Comparison of ENCODE assay signal across 29 cellular contexts in the genomic region with DNA sequence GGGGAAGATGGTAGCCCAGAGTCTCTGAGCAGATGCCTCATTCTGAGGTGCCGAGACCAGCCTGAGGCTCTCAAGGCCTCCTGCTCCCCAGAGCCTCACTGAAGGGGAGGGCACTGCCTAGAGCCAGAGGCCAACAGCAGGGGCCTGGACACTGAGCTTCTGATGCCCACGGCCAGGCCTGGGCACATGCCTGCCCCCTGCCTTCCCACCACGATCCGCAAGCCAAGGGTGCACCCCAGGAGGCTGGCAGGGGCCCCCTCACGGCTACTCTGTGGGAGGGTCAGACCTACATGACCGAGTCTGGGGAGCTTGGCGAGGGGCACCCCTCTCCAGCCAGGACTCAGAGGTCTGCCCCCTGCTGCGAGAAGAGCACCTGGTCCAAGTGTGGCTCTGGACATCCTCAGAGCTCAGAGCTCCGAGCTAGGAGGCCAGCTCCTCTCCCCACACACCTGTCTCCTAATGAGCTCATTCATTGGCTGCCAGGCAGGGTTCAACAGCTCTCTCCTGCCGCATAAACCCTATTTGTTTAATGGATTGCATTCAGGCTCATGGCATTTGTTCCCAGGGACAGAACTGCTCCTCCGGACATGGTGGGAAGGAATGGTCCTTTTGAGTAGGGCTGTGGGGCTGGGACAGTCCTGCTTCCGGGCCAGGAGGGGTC. TPM values are rescaled to one million over a fixed set of nuclear protein-coding genes. Genes with fewer than 3 reads are reported as not detected.
DNase-seq lines count a peak whose midpoint lies in the region; ATAC-seq, FAIRE-seq and TF ChIP-seq lines count a peak whose summit lies in the region.
"Had no signal": no experiment of that assay in that cellular context is flagged by ENCODE, and none has a peak within 500 bp of the region (broad histone marks: within the 10 kb centered on the region; RNA-seq: fewer than 3 reads in every experiment).

No MANE protein-coding gene starts in this region.

- H3K4me3 Mint-ChIP-seq in T-helper 2 cell treated with Interferon-gamma antibody and Interleukin-4, amounts not matched to agents 5 μg/mL and 100 μg/mL, for 36 hours, result no peak overlapping the region
- H3K4me3 Mint-ChIP-seq: brain; CD14-positive monocyte; IgD-negative memory B cell; stimulated activated memory B cell treated with anti-CD40 and anti-IgM and Interleukin-4, amounts not matched to agents 10 μg/mL and 1 μg/mL and 100 μg/mL, for 72 hours; WTC11 had no signal

- POLR2A ChIA-PET in A549 (lab: Yijun Ruan, JAX), result interaction anchor here (1.1 to 1.2 kb wide), 2 partner anchors 8 to 76 kb away, joined by 3 to 4 read pairs; no protein-coding TSS in a partner anchor

- H3K4me3 ChIP-seq in A549, result no peak overlapping the region
- H3K4me3 ChIP-seq: GM12878, left ventricle myocardium inferior, upper lobe of left lung had no signal

- no peak for TF ChIP-seq EP300 in A549 (IDR thresholded peaks at IDR 0.05)

- H3K4me2 ChIP-seq in A549, result no peak overlapping the region

- no peaks in the 10 kb centered on the region for H3K9me3 Mint-ChIP-seq in T-helper 2 cell treated with Interferon-gamma antibody and Interleukin-4, amounts not matched to agents 5 μg/mL and 100 μg/mL, for 36 hours
- H3K9me3 Mint-ChIP-seq: brain; IgD-negative memory B cell; stimulated activated memory B cell treated with anti-CD40 and anti-IgM and Interleukin-4, amounts not matched to agents 10 μg/mL and 1 μg/mL and 100 μg/mL, for 72 hours; WTC11 had no signal

- TF ChIP-seq POLR2A in A549 (IDR thresholded peaks at IDR 0.05; ENCODE audit: low read length), result no peak

- WGBS in A549 (ENCODE audit: missing lambda C conversion rate), result 53% methylated on average over 10 of the region's 12 CpGs

- H3K9me3 ChIP-seq in A549, result no peaks in the 10 kb centered on the region
- H3K9me3 ChIP-seq: left ventricle myocardium inferior, upper lobe of left lung had no signal

- no peak for TF ChIP-seq CTCF in A549 (IDR thresholded peaks at IDR 0.05)

- H3K4me1 Mint-ChIP-seq in T-helper 2 cell treated with Interferon-gamma antibody and Interleukin-4, amounts not matched to agents 5 μg/mL and 100 μg/mL, for 36 hours (ENCODE audit: low read depth), result no peaks in the 10 kb centered on the region
- H3K4me1 Mint-ChIP-seq: brain, IgD-negative memory B cell had no signal

- ATAC-seq in A549, result peak; percentile 14 to 17; a peak in 4 of 6 replicates
- no peak for ATAC-seq in HG02588 (IDR thresholded peaks at IDR 0.05; ENCODE audit: unreplicated experiment)
- ATAC-seq: GM12878; sciatic nerve; stimulated activated memory B cell treated with anti-CD40 and anti-IgM and Interleukin-4, amounts not matched to agents 10 μg/mL and 1 μg/mL and 100 μg/mL, for 72 hours; WTC11 had no signal

- H3K27me3 Mint-ChIP-seq in T-helper 2 cell treated with Interferon-gamma antibody and Interleukin-4, amounts not matched to agents 5 μg/mL and 100 μg/mL, for 36 hours (ENCODE audit: low read depth), result peaks cover 6% of the 10 kb centered on the region

- no peak for TF ChIP-seq RAD21 in A549 (conservative IDR thresholded peaks at IDR 0.05 in 1 of 2, IDR thresholded peaks at IDR 0.05 in 1 of 2)

- H3K36me3 Mint-ChIP-seq in T-helper 2 cell treated with Interferon-gamma antibody and Interleukin-4, amounts not matched to agents 5 μg/mL and 100 μg/mL, for 36 hours (ENCODE audit: low read depth), result no peaks in the 10 kb centered on the region
- H3K36me3 Mint-ChIP-seq: CD14-positive monocyte; IgD-negative memory B cell; stimulated activated memory B cell treated with anti-CD40 and anti-IgM and Interleukin-4, amounts not matched to agents 10 μg/mL and 1 μg/mL and 100 μg/mL, for 72 hours; WTC11 had no signal

- H3K27ac Mint-ChIP-seq in T-helper 2 cell treated with Interferon-gamma antibody and Interleukin-4, amounts not matched to agents 5 μg/mL and 100 μg/mL, for 36 hours, result no peak overlapping the region
- H3K27ac Mint-ChIP-seq: brain; CD14-positive monocyte; IgD-negative memory B cell; stimulated activated memory B cell treated with anti-CD40 and anti-IgM and Interleukin-4, amounts not matched to agents 10 μg/mL and 1 μg/mL and 100 μg/mL, for 72 hours; WTC11 had no signal

- no peak overlapping the region for H3K27ac ChIP-seq in A549
- H3K27ac ChIP-seq: left ventricle myocardium inferior, upper lobe of left lung had no signal

- no peak for DNase-seq in A549 (ENCODE audit: low read depth in 1 of 2, low spot score in 1 of 2)
- DNase-seq in DMS53 (lab: John Stamatoyannopoulos, UW), result peak; percentile 87
- DNase-seq in NCI-H510A treated with DMSO at 0.1 percent for 48 hours (lab: John Stamatoyannopoulos, UW), result peak; percentile 80
- peak; percentile 56 for DNase-seq in cerebellum (ENCODE audit: low spot score)
- no peak for DNase-seq in T-helper 2 cell treated with Interferon-gamma antibody and Interleukin-4, amounts not matched to agents 5 μg/mL and 100 μg/mL, for 36 hours (ENCODE audit: low spot score)
- DNase-seq in activated CD4-positive, alpha-beta T cell treated with anti-CD3 and anti-CD28 coated beads for 4 hours, result no peak
- DNase-seq: activated naive CD4-positive, alpha-beta T cell treated with Interleukin-2 at 50 U/mL for 16 hours; Calu3; left ventricle myocardium inferior; NCI-H1092; NCI-H2171 treated with DMSO at 0.1 percent for 48 hours; OCI-M1; Right ventricle myocardium superior; stimulated activated CD4-positive, alpha-beta T cell treated with anti-CD3 and anti-CD28 coated beads, Interleukin-12 subunit alpha, Interleukin-12 subunit beta, amount 100 ng/mL, for 4 hours; stimulated activated CD4-positive, alpha-beta T cell treated with anti-CD3 and anti-CD28 coated beads, Interleukin-4, amount 100 ng/mL, for 24 hours; upper lobe of left lung had no signal

- no peak for FAIRE-seq in A549 (lab: Jason Lieb, UNC)
- FAIRE-seq: GM12878, islet of Langerhans had no signal

- peaks cover 28% of the 10 kb centered on the region for H3K4me1 ChIP-seq in A549
- H3K4me1 ChIP-seq: left ventricle myocardium inferior, upper lobe of left lung had no signal

- CTCF ChIA-PET in A549 (lab: Yijun Ruan, JAX), result interaction anchor here (1.0 to 42.3 kb wide), 6 partner anchors 8 to 182 kb away, joined by 3 to 1448 read pairs (median 7); a partner anchor contains a TSS

TF ChIP-seq in A549, 52 proteins besides CTCF, POLR2A, EP300 and RAD21:
- TF ChIP-seq, protein P1, sequence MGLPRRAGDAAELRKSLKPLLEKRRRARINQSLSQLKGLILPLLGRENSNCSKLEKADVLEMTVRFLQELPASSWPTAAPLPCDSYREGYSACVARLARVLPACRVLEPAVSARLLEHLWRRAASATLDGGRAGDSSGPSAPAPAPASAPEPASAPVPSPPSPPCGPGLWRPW (IDR thresholded peaks at IDR 0.05), result no peak
- no peak for TF ChIP-seq HEYL (CRISPR knock-in tag; IDR thresholded peaks at IDR 0.05)

RNA-seq across cellular contexts. Expression of a gene that starts 13.9 kb away (rescaled TPM):
- not detected in 2 replicates for polyA plus RNA-seq in A549 (2011; rRNA removed)
- 0.01 TPM in 1 of 2 replicates, not detected in the other for polyA plus RNA-seq in A549 (2012; cell fraction: cytosol; rRNA removed)
- polyA plus RNA-seq in A549 (2012; cell fraction: nucleus; rRNA removed), result 0.01 TPM in 1 of 2 replicates, not detected in the other
- not detected in 3 replicates for polyA plus RNA-seq in A549 (2017; fragmentation: RNase III; extraction: RNeasy Plus Mini Kit Qiagen cat#74134 plus additional on column Dnase treatment)
- polyA minus RNA-seq in A549 (2011; rRNA and poly(A)+ RNA removed), result not detected in 2 replicates
- not detected for total RNA-seq in cerebellum
- total RNA-seq: Calu3, chondrocyte, GM12878, left ventricle myocardium inferior, mesenteric fat pad, myocyte, posterior vena cava, Right ventricle myocardium superior, sciatic nerve, upper lobe of left lung, WTC11 had no signal
- polyA plus RNA-seq: CD14-positive monocyte, IgD-negative memory B cell had no signal

RNA-seq across cellular contexts. Expression of a gene that starts 23.0 kb away (rescaled TPM):
- polyA plus RNA-seq in A549 (2011; rRNA removed), result 11.7 and 15.2 TPM in 2 replicates
- polyA plus RNA-seq in A549 (2012; cell fraction: cytosol; rRNA removed), result 5.9 and 7.4 TPM in 2 replicates
- polyA plus RNA-seq in A549 (2012; cell fraction: nucleus; rRNA removed), result 30.4 and 39.1 TPM in 2 replicates
- 3.7 to 6.2 TPM (median 5.2 TPM) in 3 replicates for polyA plus RNA-seq in A549 (2017; fragmentation: RNase III; extraction: RNeasy Plus Mini Kit Qiagen cat#74134 plus additional on column Dnase treatment)
- polyA minus RNA-seq in A549 (2011; rRNA and poly(A)+ RNA removed), result 27.2 and 27.3 TPM in 2 replicates
- 23.0 TPM for total RNA-seq in cerebellum
- polyA plus RNA-seq: CD14-positive monocyte had no signal

RNA-seq across cellular contexts. Expression of a gene that starts 25.5 kb away (rescaled TPM):
- polyA plus RNA-seq in A549 (2011; rRNA removed), result 0.06 and 0.11 TPM in 2 replicates
- 0.08 and 0.10 TPM in 2 replicates for polyA plus RNA-seq in A549 (2012; cell fraction: cytosol; rRNA removed)
- polyA plus RNA-seq in A549 (2012; cell fraction: nucleus; rRNA removed), result 0.13 and 0.24 TPM in 2 replicates
- 0.08 TPM in 1 of 3 replicates, not detected in the others for polyA plus RNA-seq in A549 (2017; fragmentation: RNase III; extraction: RNeasy Plus Mini Kit Qiagen cat#74134 plus additional on column Dnase treatment)
- polyA minus RNA-seq in A549 (2011; rRNA and poly(A)+ RNA removed), result not detected in 2 replicates
- not detected for total RNA-seq in cerebellum
- total RNA-seq: Calu3, chondrocyte, GM12878, left ventricle myocardium inferior, mesenteric fat pad, myocyte, posterior vena cava, Right ventricle myocardium superior, sciatic nerve, upper lobe of left lung, WTC11 had no signal
- polyA plus RNA-seq: CD14-positive monocyte, GM12878, IgD-negative memory B cell had no signal

RNA-seq across cellular contexts. Expression of a gene that starts 26.5 kb away (rescaled TPM):
- polyA plus RNA-seq in A549 (2011; rRNA removed), result 0.05 and 0.12 TPM in 2 replicates
- 0.06 and 0.11 TPM in 2 replicates for polyA plus RNA-seq in A549 (2012; cell fraction: cytosol; rRNA removed)
- polyA plus RNA-seq in A549 (2012; cell fraction: nucleus; rRNA removed), result 0.06 and 0.13 TPM in 2 replicates
- polyA plus RNA-seq in A549 (2017; fragmentation: RNase III; extraction: RNeasy Plus Mini Kit Qiagen cat#74134 plus additional on column Dnase treatment), result 0.04 to 0.09 TPM (median 0.07 TPM) in 3 replicates
- polyA minus RNA-seq in A549 (2011; rRNA and poly(A)+ RNA removed), result 0.15 and 0.21 TPM in 2 replicates
- total RNA-seq in cerebellum, result not detected
- total RNA-seq: Calu3, chondrocyte, left ventricle myocardium inferior, mesenteric fat pad, myocyte, posterior vena cava, Right ventricle myocardium superior, sciatic nerve had no signal
- polyA plus RNA-seq: CD14-positive monocyte, IgD-negative memory B cell had no signal

RNA-seq across cellular contexts. Expression of a gene that starts 37.8 kb away (rescaled TPM):
- polyA plus RNA-seq in A549 (2011; rRNA removed) (18.0 and 18.5 TPM in 2 replicates), A549 (2017; fragmentation: RNase III; extraction: RNeasy Plus Mini Kit Qiagen cat#74134 plus additional on column Dnase treatment) (26.9 to 34.0 TPM (median 30.0 TPM) in 3 replicates)
- 25.6 and 34.4 TPM in 2 replicates for polyA plus RNA-seq in A549 (2012; cell fraction: cytosol; rRNA removed)
- 38.5 and 49.0 TPM in 2 replicates for polyA plus RNA-seq in A549 (2012; cell fraction: nucleus; rRNA removed)
- 16.6 and 21.8 TPM in 2 replicates for polyA minus RNA-seq in A549 (2011; rRNA and poly(A)+ RNA removed)
- 7.1 TPM for total RNA-seq in cerebellum
- polyA plus RNA-seq: CD14-positive monocyte, IgD-negative memory B cell had no signal

Comparison
In these comparisons a context has a peak if more than half of its experiments do, and no peak if none do; other contexts are left out.
1. DNase-seq: peak in DMS53 (single experiment), NCI-H510A treated with DMSO at 0.1 percent for 48 hours (single experiment) and cerebellum (single experiment); none in A549 (0 of 2), T-helper 2 cell treated with Interferon-gamma antibody and Interleukin-4, amounts not matched to agents 5 μg/mL and 100 μg/mL, for 36 hours (single experiment) and activated CD4-positive, alpha-beta T cell treated with anti-CD3 and anti-CD28 coated beads for 4 hours (0 of 2).